In the genomic region with DNA sequence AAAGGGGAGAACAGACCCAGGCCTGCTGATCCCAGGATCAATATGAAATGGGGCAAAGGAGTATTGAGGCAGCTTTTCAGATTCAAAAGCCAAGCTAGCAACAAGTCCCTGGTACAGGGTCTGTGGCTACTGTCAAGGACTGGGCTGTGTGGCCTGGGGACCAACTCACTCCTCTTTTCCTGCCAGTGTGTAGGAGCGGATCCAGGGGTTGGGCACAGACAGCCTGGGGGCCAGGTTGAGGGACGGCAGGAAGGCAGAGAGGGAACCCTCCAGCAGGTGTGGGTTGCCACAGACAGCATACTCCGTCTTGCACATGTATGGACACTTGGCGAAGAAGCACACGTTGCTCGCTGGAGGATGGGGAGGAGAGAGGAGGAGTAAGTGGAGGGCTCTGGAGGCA, we compare ENCODE assay signal across 13 cellular contexts. TPM values are rescaled to one million over a fixed set of nuclear protein-coding genes. Genes with fewer than 3 reads are reported as not detected.
DNase-seq lines count a peak whose midpoint lies in the region; ATAC-seq and TF ChIP-seq lines count a peak whose summit lies in the region.
"Had no signal": no experiment of that assay in that cellular context is flagged by ENCODE, and none has a peak within 500 bp of the region (broad histone marks: within the 10 kb centered on the region; RNA-seq: fewer than 3 reads in every experiment).

No MANE protein-coding gene starts in this region.

- H3K4me3 Mint-ChIP-seq in activated naive CD8-positive, alpha-beta T cell, result no peak overlapping the region
- no peak overlapping the region for H3K4me3 Mint-ChIP-seq in activated naive CD8-positive, alpha-beta T cell treated with anti-CD3 and anti-CD28 coated beads for 36 hours
- no peak overlapping the region for H3K4me3 Mint-ChIP-seq in type B pancreatic cell
- H3K4me3 Mint-ChIP-seq: CD8-positive, alpha-beta T cell; H9 had no signal

- intact Hi-C loops in lower lobe of right lung (cut with DNase I), result no loop called here

- H3K4me1 ChIP-seq in RWPE2 (ENCODE audit: insufficient read depth, poor library complexity, severe bottlenecking) (peaks cover 4% of the 10 kb centered on the region), lower lobe of right lung (peaks cover 32% of the 10 kb centered on the region)
- H3K4me1 ChIP-seq: BLaER1 had no signal

- no peaks in the 10 kb centered on the region for H3K9me3 Mint-ChIP-seq in activated naive CD8-positive, alpha-beta T cell (ENCODE audit: low read depth)
- no peaks in the 10 kb centered on the region for H3K9me3 Mint-ChIP-seq in activated naive CD8-positive, alpha-beta T cell treated with anti-CD3 and anti-CD28 coated beads for 36 hours
- no peaks in the 10 kb centered on the region for H3K9me3 Mint-ChIP-seq in type B pancreatic cell
- H3K9me3 Mint-ChIP-seq: CD8-positive, alpha-beta T cell had no signal

- peak overlapping the region; percentile 51 for H3K27ac Mint-ChIP-seq in activated naive CD8-positive, alpha-beta T cell
- H3K27ac Mint-ChIP-seq in activated naive CD8-positive, alpha-beta T cell treated with anti-CD3 and anti-CD28 coated beads for 36 hours, result no peak overlapping the region
- peak overlapping the region; percentile 21 for H3K27ac Mint-ChIP-seq in type B pancreatic cell
- H3K27ac Mint-ChIP-seq: CD8-positive, alpha-beta T cell had no signal

- H3K36me3 ChIP-seq in RWPE2 (ENCODE audit: low read depth) (peaks cover 7% of the 10 kb centered on the region), lower lobe of right lung (peaks cover 32% of the 10 kb centered on the region)

- DNase-seq in activated naive CD8-positive, alpha-beta T cell treated with anti-CD3 and anti-CD28 coated beads for 36 hours, result no peak
- DNase-seq in RWPE2 (ENCODE audit: low spot score) (no peak), lower lobe of right lung (no peak), type B pancreatic cell (ENCODE audit: extremely low spot score, unreplicated experiment) (no peak), NCI-H510A treated with DMSO at 0.1 percent for 48 hours (lab: John Stamatoyannopoulos, UW) (no peak), iPS-NIHi11 (ENCODE audit: low spot score) (no peak)
- DNase-seq: CD8-positive, alpha-beta T cell; DND-41; H9; NCI-H187 had no signal

- H3K27me3 ChIP-seq in RWPE2 (ENCODE audit: insufficient read depth, poor library complexity, severe bottlenecking) (no peaks in the 10 kb centered on the region), lower lobe of right lung (ENCODE audit: low read depth) (no peaks in the 10 kb centered on the region)
- H3K27me3 ChIP-seq: BLaER1 had no signal

- H3K27me3 Mint-ChIP-seq in activated naive CD8-positive, alpha-beta T cell, result no peaks in the 10 kb centered on the region
- no peaks in the 10 kb centered on the region for H3K27me3 Mint-ChIP-seq in activated naive CD8-positive, alpha-beta T cell treated with anti-CD3 and anti-CD28 coated beads for 36 hours
- no peaks in the 10 kb centered on the region for H3K27me3 Mint-ChIP-seq in type B pancreatic cell

- H3K27ac ChIP-seq in RWPE2 (ENCODE audit: poor library complexity, severe bottlenecking) (peak overlapping the region; percentile 38), lower lobe of right lung (peak overlapping the region; percentile 69)
- H3K27ac ChIP-seq: BLaER1 had no signal

- no peak overlapping the region for H3K4me3 ChIP-seq in RWPE2 (ENCODE audit: severe bottlenecking)
- H3K4me3 ChIP-seq in lower lobe of right lung, result no peak overlapping the region
- H3K4me3 ChIP-seq: BLaER1 had no signal

- peaks cover 2% of the 10 kb centered on the region for H3K36me3 Mint-ChIP-seq in activated naive CD8-positive, alpha-beta T cell
- no peaks in the 10 kb centered on the region for H3K36me3 Mint-ChIP-seq in activated naive CD8-positive, alpha-beta T cell treated with anti-CD3 and anti-CD28 coated beads for 36 hours
- H3K36me3 Mint-ChIP-seq in type B pancreatic cell, result peaks cover 27% of the 10 kb centered on the region

- H3K9me3 ChIP-seq in RWPE2 (ENCODE audit: severe bottlenecking), result no peaks in the 10 kb centered on the region
- no peaks in the 10 kb centered on the region for H3K9me3 ChIP-seq in lower lobe of right lung

- no peaks in the 10 kb centered on the region for H3K4me1 Mint-ChIP-seq in activated naive CD8-positive, alpha-beta T cell (ENCODE audit: low read depth)
- H3K4me1 Mint-ChIP-seq in activated naive CD8-positive, alpha-beta T cell treated with anti-CD3 and anti-CD28 coated beads for 36 hours, result no peaks in the 10 kb centered on the region
- H3K4me1 Mint-ChIP-seq in type B pancreatic cell (ENCODE audit: unreplicated experiment), result peaks cover 4% of the 10 kb centered on the region
- H3K4me1 Mint-ChIP-seq: H9 had no signal

- ATAC-seq in RWPE2 (ENCODE audit: low read depth), result no peak
- ATAC-seq in lower lobe of right lung, result no peak
- ATAC-seq: CD8-positive, alpha-beta T cell had no signal

- TF ChIP-seq CTCF in RWPE2 (IDR thresholded peaks at IDR 0.05; ENCODE audit: poor library complexity, severe bottlenecking), result no peak
- no peak for TF ChIP-seq CTCF in lower lobe of right lung (IDR thresholded peaks at IDR 0.05)
- TF ChIP-seq CTCF in type B pancreatic cell (conservative IDR thresholded peaks at IDR 0.05), result no peak

RNA-seq across cellular contexts. Expression of a gene that starts 29.6 kb away (rescaled TPM):
- total RNA-seq in activated naive CD8-positive, alpha-beta T cell treated with anti-CD3 and anti-CD28 coated beads for 36 hours, result 100 to 1,000 TPM; 152 to 156 TPM
- total RNA-seq in lower lobe of right lung, result 374 TPM
- total RNA-seq in type B pancreatic cell (ENCODE audit: low replicate concordance), result 242 and 263 TPM in 2 replicates

RNA-seq across cellular contexts. Expression of a gene that starts 59.4 kb away (rescaled TPM):
- not detected for total RNA-seq in activated naive CD8-positive, alpha-beta T cell treated with anti-CD3 and anti-CD28 coated beads for 36 hours
- total RNA-seq in lower lobe of right lung, result 38.7 TPM
- 11.5 and 24.8 TPM in 2 replicates for total RNA-seq in type B pancreatic cell (ENCODE audit: low replicate concordance)
- total RNA-seq: CD8-positive, alpha-beta T cell; LHCN-M2 had no signal

Comparison
In these comparisons a context has a peak if more than half of its experiments do, and no peak if none do; other contexts are left out.
1. RNA of a gene that starts 59.4 kb away (total RNA-seq): 38.7 TPM in lower lobe of right lung (single experiment) and 11.5 to 24.8 TPM in type B pancreatic cell; not detected in activated naive CD8-positive, alpha-beta T cell treated with anti-CD3 and anti-CD28 coated beads for 36 hours; every median in the first group is over 10 times any median in the second.